ENCODE assay signal across 22 cellular contexts in the genomic region with DNA sequence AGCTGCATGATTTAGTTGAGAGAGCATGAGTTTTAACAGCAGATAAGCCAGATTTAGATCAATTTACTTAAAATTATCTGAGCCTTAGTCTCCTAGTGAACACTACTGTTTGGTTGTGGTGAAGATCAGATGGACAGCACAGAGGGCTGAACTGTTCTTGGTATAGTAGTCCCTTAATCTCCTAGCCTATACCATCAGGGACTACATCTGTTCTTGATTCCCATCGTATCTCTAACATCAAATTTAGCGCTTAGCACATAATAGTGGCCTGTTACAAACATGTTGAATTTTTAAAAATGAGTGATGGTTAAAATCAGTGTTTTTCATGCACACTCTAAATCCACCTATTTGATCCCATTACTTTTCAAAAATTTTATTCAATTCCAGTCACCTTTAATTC.
DNase-seq lines count a peak whose midpoint lies in the region; ATAC-seq and TF ChIP-seq lines count a peak whose summit lies in the region.
"Had no signal": no experiment of that assay in that cellular context is flagged by ENCODE, and none has a peak within 500 bp of the region (broad histone marks: within the 10 kb centered on the region; RNA-seq: fewer than 3 reads in every experiment).

No MANE protein-coding gene starts in this region.

- no peak overlapping the region for H3K9ac ChIP-seq in BLaER1 treated with 17β-estradiol and CSF1 and Interleukin-3, amounts not matched to agents 10 nM and 100 nM
- no peak overlapping the region for H3K9ac ChIP-seq in SK-N-SH

- no peak for TF ChIP-seq CTCF in SK-N-SH (IDR thresholded peaks at IDR 0.05)
- no peak for TF ChIP-seq CTCF in ovary (IDR thresholded peaks at IDR 0.05)

- no peak; the same call in 1 of the 2 replicates for TF ChIP-seq RAD21 in SK-N-SH (IDR thresholded peaks at IDR 0.05; ENCODE audit: low read length)

- H3K4me2 ChIP-seq in BLaER1 treated with 17β-estradiol and CSF1 and Interleukin-3, amounts not matched to agents 10 nM and 100 nM: peak overlapping the region in 6 of 11 experiments; percentile 17 to 41 (median 24); a peak in 5 of 22 replicates
- no peak overlapping the region for H3K4me2 ChIP-seq in SK-N-SH
- H3K4me2 ChIP-seq: A549 had no signal

- intact Hi-C loops in ovary (cut with DNase I): no loop called here

- TF ChIP-seq POLR2A in ovary (IDR thresholded peaks at IDR 0.05): no peak

- H3K36me3 ChIP-seq in BLaER1 treated with 17β-estradiol and CSF1 and Interleukin-3, amounts not matched to agents 10 nM and 100 nM: no peaks in the 10 kb centered on the region
- no peaks in the 10 kb centered on the region for H3K36me3 ChIP-seq in SK-N-SH (replicated peaks in 1 of 2; ENCODE audit: control insufficient read depth in 1 of 2, insufficient read depth in 2 of 2, low read length in 1 of 2)
- H3K36me3 ChIP-seq in ovary: no peaks in the 10 kb centered on the region
- H3K36me3 ChIP-seq: BE2C, HAP-1 had no signal

- POLR2A ChIA-PET in SK-N-SH (lab: Yijun Ruan, JAX): no interaction called here

- no peak overlapping the region for H2AFZ ChIP-seq in SK-N-SH (ENCODE audit: low read depth)

- no peaks in the 10 kb centered on the region for H3K79me2 ChIP-seq in SK-N-SH (ENCODE audit: insufficient read depth)

- H3K9me2 ChIP-seq in SK-N-SH: no peaks in the 10 kb centered on the region

- WGBS in SK-N-SH (ENCODE audit: low lambda C conversion rate): 39% methylated on average over 2 of the region's 2 CpGs
- WGBS in ovary, 3 donors: 94 to 100% (median 97%) methylated on average over 2 of the region's 2 CpGs

- TF ChIP-seq EP300 in SK-N-SH (IDR thresholded peaks at IDR 0.05; ENCODE audit: borderline replicate concordance in 1 of 2, low read depth in 1 of 2, low read length in 1 of 2) (peak in 1 of 2 experiments; percentile 49; a peak in 1 of 4 replicates), ovary (IDR thresholded peaks at IDR 0.05) (no peak)

- no peaks in the 10 kb centered on the region for H3F3A ChIP-seq in SK-N-SH (replicated peaks; ENCODE audit: insufficient read depth)

- H3K9me3 ChIP-seq in BLaER1 treated with 17β-estradiol and CSF1 and Interleukin-3, amounts not matched to agents 10 nM and 100 nM (replicated peaks in 1 of 11): no peaks in the 10 kb centered on the region
- no peaks in the 10 kb centered on the region for H3K9me3 ChIP-seq in SK-N-SH
- H3K9me3 ChIP-seq in ovary: no peaks in the 10 kb centered on the region
- H3K9me3 ChIP-seq: A549, BE2C, Caco-2, HAP-1 had no signal

- H3K27ac ChIP-seq in BLaER1 treated with 17β-estradiol and CSF1 and Interleukin-3, amounts not matched to agents 10 nM and 100 nM: no peak overlapping the region
- H3K27ac ChIP-seq in SK-N-SH (ENCODE audit: low read depth in 2 of 2, low read length in 1 of 2): no peak overlapping the region
- no peak overlapping the region for H3K27ac ChIP-seq in ovary
- H3K27ac ChIP-seq: A549, C4-2B had no signal

- H3K4me1 ChIP-seq in BLaER1 treated with 17β-estradiol and CSF1 and Interleukin-3, amounts not matched to agents 10 nM and 100 nM: peaks cover 0 to 11% (median 0%) of the 10 kb centered on the region in 10 experiments; a peak in 7 of 20 replicates
- peaks cover 0 to 3% of the 10 kb centered on the region in 2 experiments; a peak in 2 of 4 replicates for H3K4me1 ChIP-seq in SK-N-SH (ENCODE audit: control insufficient read depth in 1 of 2, insufficient read depth in 2 of 2, low read depth in 1 of 2, low read length in 1 of 2)
- no peaks in the 10 kb centered on the region for H3K4me1 ChIP-seq in ovary (ENCODE audit: insufficient read depth)
- H3K4me1 ChIP-seq: A549, Caco-2, HAP-1 had no signal

- DNase-seq in NCI-H82 (lab: John Stamatoyannopoulos, UW): peak; percentile 13
- DNase-seq in SK-N-SH: peak; percentile 18
- peak; percentile 1 for DNase-seq in fibroblast of the conjunctiva (ENCODE audit: low read depth)
- DNase-seq in ovary: no peak
- DNase-seq: 8988T; ACHN; AML-193; BE2C; Caco-2; CD4-positive, CD25-positive, alpha-beta regulatory T cell; CD8-positive, alpha-beta T cell; DMS53; DMS79 treated with DMSO at 0.1 percent for 48 hours; GF-D8; GOT3; HFFc6 had no signal

- H3K27me3 ChIP-seq in BLaER1 treated with 17β-estradiol and CSF1 and Interleukin-3, amounts not matched to agents 10 nM and 100 nM: no peaks in the 10 kb centered on the region
- no peaks in the 10 kb centered on the region for H3K27me3 ChIP-seq in SK-N-SH (ENCODE audit: insufficient read depth)
- H3K27me3 ChIP-seq in ovary: no peaks in the 10 kb centered on the region
- H3K27me3 ChIP-seq: BE2C had no signal

- CTCF ChIA-PET in SK-N-SH (lab: Yijun Ruan, JAX): interaction anchor here (0.7 kb wide), 1 partner anchor 32 kb away, joined by 3 read pairs; no protein-coding TSS in a partner anchor

- ATAC-seq in HG03139 (IDR thresholded peaks at IDR 0.05; ENCODE audit: unreplicated experiment) (no peak), HG02678 (IDR thresholded peaks at IDR 0.05; ENCODE audit: unreplicated experiment) (no peak)
- ATAC-seq: A549; CD8-positive, alpha-beta T cell had no signal

- no peak overlapping the region for H3K4me3 ChIP-seq in BLaER1 treated with 17β-estradiol and CSF1 and Interleukin-3, amounts not matched to agents 10 nM and 100 nM
- H3K4me3 ChIP-seq in SK-N-SH (ENCODE audit: low read depth in 2 of 2, low read length in 1 of 2) (no peak overlapping the region), ovary (no peak overlapping the region)
- H3K4me3 ChIP-seq: A549, HAP-1 had no signal

- no peaks in the 10 kb centered on the region for H4K20me1 ChIP-seq in BLaER1 treated with 17β-estradiol and CSF1 and Interleukin-3, amounts not matched to agents 10 nM and 100 nM
- no peaks in the 10 kb centered on the region for H4K20me1 ChIP-seq in SK-N-SH (ENCODE audit: insufficient read depth)

TF ChIP-seq in SK-N-SH, 30 proteins besides CTCF, POLR2A, EP300 and RAD21:
- TF ChIP-seq GATA2 (CRISPR knock-in tag; IDR thresholded peaks at IDR 0.05): peak; percentile 70
- TF ChIP-seq, protein P1, sequence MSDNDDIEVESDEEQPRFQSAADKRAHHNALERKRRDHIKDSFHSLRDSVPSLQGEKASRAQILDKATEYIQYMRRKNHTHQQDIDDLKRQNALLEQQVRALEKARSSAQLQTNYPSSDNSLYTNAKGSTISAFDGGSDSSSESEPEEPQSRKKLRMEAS (IDR thresholded peaks at IDR 0.05; ENCODE audit: low read depth): no peak
- no peak for TF ChIP-seq RFX5 (IDR thresholded peaks at IDR 0.05; ENCODE audit: low read length)
- TF ChIP-seq RXRA (IDR thresholded peaks at IDR 0.05; ENCODE audit: borderline replicate concordance, low read depth): no peak
- TF ChIP-seq FOXJ3 (CRISPR knock-in tag; IDR thresholded peaks at IDR 0.05): no peak
- no peak for TF ChIP-seq POLR2AphosphoS5 (IDR thresholded peaks at IDR 0.05; ENCODE audit: low read depth, low read length)
- no peak for TF ChIP-seq MEF2A (IDR thresholded peaks at IDR 0.05; ENCODE audit: borderline replicate concordance, low read depth)

Comparison
In these comparisons a context has a peak if more than half of its experiments do, and no peak if none do; other contexts are left out.
1. DNase-seq: peak in NCI-H82 (single experiment), SK-N-SH (single experiment) and fibroblast of the conjunctiva (single experiment); none in ovary (0 of 5).